ENCODE assay signal across 2 cellular contexts in genomic region chr2:36586672-36587071, GRCh38.
TF ChIP-seq lines count a peak whose summit lies in the region.

No MANE protein-coding gene starts in this region.

TF ChIP-seq in IMR-90, 13 proteins besides CTCF, POLR2A, EP300 and RAD21 (continued from another document):
- no peak for TF ChIP-seq CHD1 (IDR thresholded peaks at IDR 0.05; ENCODE audit: low read depth, low read length)
- no peak for TF ChIP-seq BHLHE40 (IDR thresholded peaks at IDR 0.05; ENCODE audit: low read depth, low read length)
- TF ChIP-seq CEBPB (IDR thresholded peaks at IDR 0.05; ENCODE audit: low read depth, low read length): no peak

TF ChIP-seq in K562, 482 proteins besides CTCF, POLR2A, EP300 and RAD21 (continued from another document):
- no peak for TF ChIP-seq ZNF699 (CRISPR knock-in tag; IDR thresholded peaks at IDR 0.05; ENCODE audit: insufficient replicate concordance)
- TF ChIP-seq RUNX1 (IDR thresholded peaks at IDR 0.05; ENCODE audit: low read depth): no peak
- TF ChIP-seq, protein P1, sequence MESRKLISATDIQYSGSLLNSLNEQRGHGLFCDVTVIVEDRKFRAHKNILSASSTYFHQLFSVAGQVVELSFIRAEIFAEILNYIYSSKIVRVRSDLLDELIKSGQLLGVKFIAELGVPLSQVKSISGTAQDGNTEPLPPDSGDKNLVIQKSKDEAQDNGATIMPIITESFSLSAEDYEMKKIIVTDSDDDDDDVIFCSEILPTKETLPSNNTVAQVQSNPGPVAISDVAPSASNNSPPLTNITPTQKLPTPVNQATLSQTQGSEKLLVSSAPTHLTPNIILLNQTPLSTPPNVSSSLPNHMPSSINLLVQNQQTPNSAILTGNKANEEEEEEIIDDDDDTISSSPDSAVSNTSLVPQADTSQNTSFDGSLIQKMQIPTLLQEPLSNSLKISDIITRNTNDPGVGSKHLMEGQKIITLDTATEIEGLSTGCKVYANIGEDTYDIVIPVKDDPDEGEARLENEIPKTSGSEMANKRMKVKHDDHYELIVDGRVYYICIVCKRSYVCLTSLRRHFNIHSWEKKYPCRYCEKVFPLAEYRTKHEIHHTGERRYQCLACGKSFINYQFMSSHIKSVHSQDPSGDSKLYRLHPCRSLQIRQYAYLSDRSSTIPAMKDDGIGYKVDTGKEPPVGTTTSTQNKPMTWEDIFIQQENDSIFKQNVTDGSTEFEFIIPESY (CRISPR knock-in tag; IDR thresholded peaks at IDR 0.05): peak; percentile 65
- TF ChIP-seq FOXJ2 (tag; IDR thresholded peaks at IDR 0.05): no peak
TF ChIP-seq in K562: peak in this region for 1.
